In the genomic region with DNA sequence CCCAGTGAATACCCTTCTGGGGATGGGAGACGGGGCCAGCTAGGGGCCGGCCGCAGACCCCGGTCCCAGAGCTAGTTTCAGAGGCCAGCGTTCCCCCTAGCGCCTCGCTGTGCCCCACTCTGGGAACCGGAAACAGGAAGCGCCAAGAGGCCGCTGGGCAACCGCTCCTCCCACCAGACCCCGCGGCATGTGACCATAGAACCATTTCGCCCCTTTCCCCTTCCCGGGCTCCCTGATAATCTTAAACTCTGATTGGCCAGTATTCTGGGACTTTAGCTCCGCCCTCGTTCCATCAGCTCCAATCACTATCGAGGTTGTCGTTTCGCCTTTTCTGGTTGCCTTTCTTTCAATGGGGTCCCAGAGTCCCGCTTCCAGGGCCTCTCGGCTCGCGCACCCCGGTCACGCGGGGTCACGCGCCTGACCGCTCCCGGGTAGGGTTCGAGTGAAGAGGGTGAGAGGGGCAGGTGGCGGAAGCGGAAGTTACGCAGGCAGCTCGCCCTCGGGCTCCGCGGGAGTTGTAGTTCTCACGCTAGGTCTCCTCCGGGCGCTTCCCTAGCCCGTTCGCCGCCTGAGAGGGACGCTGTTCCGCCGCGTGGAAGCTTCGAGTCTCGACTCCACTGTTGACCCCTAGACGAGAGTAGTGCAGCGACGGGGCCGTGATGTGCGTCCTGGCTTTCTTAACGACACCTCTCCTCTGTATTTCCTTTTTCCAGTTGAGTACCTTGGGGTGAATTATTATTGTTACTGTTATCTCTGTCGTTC, we compare ENCODE assay signal across 8 cellular contexts. TPM values are rescaled to one million over a fixed set of nuclear protein-coding genes. Genes with fewer than 3 reads are reported as not detected.
DNase-seq lines count a peak whose midpoint lies in the region; ATAC-seq, FAIRE-seq and TF ChIP-seq lines count a peak whose summit lies in the region.

M6PR (minus strand) TSS at position 121 of the 762 bp plus-strand sequence. CDS start 3,241 bp downstream, outside the sequence.

- H3K4me2 ChIP-seq in A549: peak within 1 kb of the TSS; percentile 97

- H3K36me3 ChIP-seq in body of pancreas (replicated peaks in 1 of 2; ENCODE audit: insufficient read depth in 1 of 2, low read depth in 2 of 2): no peaks in the 10 kb centered on the region

- H3K9me3 ChIP-seq in A549 (no peaks in the 10 kb centered on the region), body of pancreas (no peaks in the 10 kb centered on the region)

- peak; percentile 61 for FAIRE-seq in A549 (lab: Jason Lieb, UNC)
- peak; percentile 92 for FAIRE-seq in TTC549 (lab: Jason Lieb, UNC)

- DNase-seq in A549 (ENCODE audit: low read depth in 1 of 2, low spot score in 1 of 2): peak; percentile 96 to 98
- DNase-seq in NCI-H2107 treated with DMSO at 0.1 percent for 48 hours (lab: John Stamatoyannopoulos, UW; ENCODE audit: unreplicated experiment): peak; percentile 96
- peak; percentile 89 to 95 (median 91) for DNase-seq in body of pancreas
- peak; percentile 94 for DNase-seq in iPS DF 19.7 (ENCODE audit: low read depth, low spot score)
- peak; percentile 95 for DNase-seq in sciatic nerve (ENCODE audit: low spot score)

- TF ChIP-seq CTCF in A549 (IDR thresholded peaks at IDR 0.05) (peak; percentile 44), body of pancreas (IDR thresholded peaks at IDR 0.05) (peak; percentile 21 to 63 (median 52))

- H3K27ac ChIP-seq in A549 (peak within 1 kb of the TSS; percentile 90 to 93), body of pancreas (peak within 1 kb of the TSS; percentile 76 to 98 (median 95))

- H3K4me3 ChIP-seq in A549 (peak within 1 kb of the TSS; percentile 100), body of pancreas (peak within 1 kb of the TSS; percentile 82 to 83)

- TF ChIP-seq POLR2A in A549 (IDR thresholded peaks at IDR 0.05; ENCODE audit: low read length): peak; percentile 92
- TF ChIP-seq POLR2A in GM18526 (IDR thresholded peaks at IDR 0.05; ENCODE audit: extremely low read depth, insufficient read length): peak; percentile 91
- peak; percentile 3 to 88 (median 86) for TF ChIP-seq POLR2A in body of pancreas (IDR thresholded peaks at IDR 0.05)

- ATAC-seq in A549 (peak; percentile 95 to 96), HG03066 (IDR thresholded peaks at IDR 0.05; ENCODE audit: low read depth, unreplicated experiment) (peak; percentile 78), body of pancreas (peak; percentile 96), sciatic nerve (peak; percentile 98)

- H3K4me1 ChIP-seq in A549 (peaks cover 19% of the 10 kb centered on the region), body of pancreas (peaks cover 25% of the 10 kb centered on the region)

- TF ChIP-seq EP300 in A549 (IDR thresholded peaks at IDR 0.05): no peak

- peak; percentile 52 to 60; a peak in 4 of 5 replicates for TF ChIP-seq RAD21 in A549 (conservative IDR thresholded peaks at IDR 0.05 in 1 of 2, IDR thresholded peaks at IDR 0.05 in 1 of 2)

- intact Hi-C loops in body of pancreas (cut with DNase I): loop anchor here (10.0 kb wide), 1 partner anchor 85 kb away; no protein-coding TSS in a partner anchor
- intact Hi-C loops in sciatic nerve (cut with DNase I): loop anchor here (10.0 kb wide), 1 partner anchor 75 kb away; no protein-coding TSS in a partner anchor

- CTCF ChIA-PET in A549 (lab: Yijun Ruan, JAX): interaction anchor here (0.5 to 3.2 kb wide), 18 partner anchors 8 to 272 kb away, joined by 3 to 21 read pairs (median 4); partner anchors contain the start of gene KLRG1

- POLR2A ChIA-PET in A549 (lab: Yijun Ruan, JAX): interaction anchor here (0.5 to 3.2 kb wide), 10 partner anchors 11 to 307 kb away, joined by 3 to 22 read pairs (median 4); partner anchors contain the start of genes PHC1 and RIMKLB

- H3K27me3 ChIP-seq in body of pancreas: no peaks in the 10 kb centered on the region

- WGBS in A549 (ENCODE audit: missing lambda C conversion rate): 3% methylated on average over 35 of the region's 58 CpGs
- WGBS in body of pancreas, 2 donors: 0% methylated on average over 38 to 58 of the region's 58 CpGs

TF ChIP-seq in A549, 52 proteins besides CTCF, POLR2A, EP300 and RAD21:
- TF ChIP-seq MYC (IDR thresholded peaks at IDR 0.05; ENCODE audit: borderline replicate concordance, low read length) (peak; percentile 68; the same call in 1 of the 2 replicates), FOSB (CRISPR knock-in tag; IDR thresholded peaks at IDR 0.05) (peak; percentile 67; the same call in 1 of the 2 replicates), KDM1A (IDR thresholded peaks at IDR 0.05; ENCODE audit: low read depth) (no peak), HOXA7 (CRISPR knock-in tag; IDR thresholded peaks at IDR 0.05) (0 out of 2 replicates have a peak, but pooled peaks have one; percentile 40), BHLHE40 (IDR thresholded peaks at IDR 0.05; ENCODE audit: low read depth, low read length) (peak; percentile 54), ZFP36 (IDR thresholded peaks at IDR 0.05; ENCODE audit: borderline replicate concordance, partially characterized antibody) (no peak), CEBPB (IDR thresholded peaks at IDR 0.05) (no peak), MAX (IDR thresholded peaks at IDR 0.05) (peak; percentile 93), PHF8 (IDR thresholded peaks at IDR 0.05; ENCODE audit: borderline replicate concordance, low read depth) (peak; percentile 99; the same call in 1 of the 2 replicates), JUN (IDR thresholded peaks at IDR 0.05) (peak; percentile 73 to 75; a peak in 4 of 5 replicates), TP53 (CRISPR knock-in tag; IDR thresholded peaks at IDR 0.05) (no peak), PBX3 (IDR thresholded peaks at IDR 0.05) (0 out of 2 replicates have a peak, but pooled peaks have one; percentile 15), SMC3 (IDR thresholded peaks at IDR 0.05) (peak; percentile 28; the same call in 1 of the 3 replicates), HOXB5 (CRISPR knock-in tag; IDR thresholded peaks at IDR 0.05) (0 out of 2 replicates have a peak, but pooled peaks have one; percentile 16)
- TF ChIP-seq, protein P1, sequence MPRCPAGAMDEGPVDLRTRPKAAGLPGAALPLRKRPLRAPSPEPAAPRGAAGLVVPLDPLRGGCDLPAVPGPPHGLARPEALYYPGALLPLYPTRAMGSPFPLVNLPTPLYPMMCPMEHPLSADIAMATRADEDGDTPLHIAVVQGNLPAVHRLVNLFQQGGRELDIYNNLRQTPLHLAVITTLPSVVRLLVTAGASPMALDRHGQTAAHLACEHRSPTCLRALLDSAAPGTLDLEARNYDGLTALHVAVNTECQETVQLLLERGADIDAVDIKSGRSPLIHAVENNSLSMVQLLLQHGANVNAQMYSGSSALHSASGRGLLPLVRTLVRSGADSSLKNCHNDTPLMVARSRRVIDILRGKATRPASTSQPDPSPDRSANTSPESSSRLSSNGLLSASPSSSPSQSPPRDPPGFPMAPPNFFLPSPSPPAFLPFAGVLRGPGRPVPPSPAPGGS (IDR thresholded peaks at IDR 0.05): peak; percentile 59; the same call in 1 of the 3 replicates
- TF ChIP-seq, protein P2, sequence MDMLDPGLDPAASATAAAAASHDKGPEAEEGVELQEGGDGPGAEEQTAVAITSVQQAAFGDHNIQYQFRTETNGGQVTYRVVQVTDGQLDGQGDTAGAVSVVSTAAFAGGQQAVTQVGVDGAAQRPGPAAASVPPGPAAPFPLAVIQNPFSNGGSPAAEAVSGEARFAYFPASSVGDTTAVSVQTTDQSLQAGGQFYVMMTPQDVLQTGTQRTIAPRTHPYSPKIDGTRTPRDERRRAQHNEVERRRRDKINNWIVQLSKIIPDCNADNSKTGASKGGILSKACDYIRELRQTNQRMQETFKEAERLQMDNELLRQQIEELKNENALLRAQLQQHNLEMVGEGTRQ (IDR thresholded peaks at IDR 0.05): peak; percentile 94
- TF ChIP-seq, protein P3, sequence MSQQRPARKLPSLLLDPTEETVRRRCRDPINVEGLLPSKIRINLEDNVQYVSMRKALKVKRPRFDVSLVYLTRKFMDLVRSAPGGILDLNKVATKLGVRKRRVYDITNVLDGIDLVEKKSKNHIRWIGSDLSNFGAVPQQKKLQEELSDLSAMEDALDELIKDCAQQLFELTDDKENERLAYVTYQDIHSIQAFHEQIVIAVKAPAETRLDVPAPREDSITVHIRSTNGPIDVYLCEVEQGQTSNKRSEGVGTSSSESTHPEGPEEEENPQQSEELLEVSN (IDR thresholded peaks at IDR 0.05; ENCODE audit: borderline replicate concordance, low read depth): peak; percentile 85; the same call in 1 of the 2 replicates

RNA-seq across cellular contexts. Expression of gene M6PR, which starts in this region (rescaled TPM):
- polyA plus RNA-seq in A549 (2011; rRNA removed) (162 and 227 TPM in 2 replicates), A549 (2017; fragmentation: RNase III; extraction: RNeasy Plus Mini Kit Qiagen cat#74134 plus additional on column Dnase treatment) (145 to 187 TPM (median 182 TPM) in 3 replicates)
- polyA plus RNA-seq in A549 (2012; cell fraction: cytosol; rRNA removed): 95.6 and 106 TPM in 2 replicates
- 63.2 and 138 TPM in 2 replicates for polyA plus RNA-seq in A549 (2012; cell fraction: nucleus; rRNA removed)
- 264 and 270 TPM in 2 replicates for polyA minus RNA-seq in A549 (2011; rRNA and poly(A)+ RNA removed)
- total RNA-seq in body of pancreas (10 to 100 TPM; 43.8 to 57.3 TPM), sciatic nerve (101 TPM)

Comparison
In these comparisons a context has a peak if more than half of its experiments do, and no peak if none do; other contexts are left out.
1. Peak in every context shown above with its lines: DNase-seq, ATAC-seq, H3K4me3 ChIP-seq and H3K27ac ChIP-seq.